20 cellular contexts compared by ENCODE assay signal in the genomic region with DNA sequence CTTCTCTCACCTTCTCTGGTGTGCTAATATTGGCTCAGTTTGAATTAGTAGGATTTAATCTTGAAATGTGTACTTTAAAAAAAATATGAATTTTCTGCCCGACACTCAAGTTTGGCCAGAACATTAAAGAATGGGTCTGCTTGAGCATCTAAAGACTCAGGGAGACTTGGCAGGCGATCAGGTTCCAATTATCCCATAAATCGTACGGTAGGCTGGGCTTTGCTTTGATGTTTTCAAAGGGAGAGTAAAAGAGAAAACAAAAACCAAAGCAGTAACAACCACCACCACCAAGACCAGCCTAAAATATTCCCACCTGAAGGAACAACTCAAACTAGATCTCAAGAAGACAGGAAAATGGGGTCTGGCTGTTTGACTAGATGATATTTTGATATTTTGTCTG.
DNase-seq lines count a peak whose midpoint lies in the region; ATAC-seq lines count a peak whose summit lies in the region.
"Had no signal": no experiment of that assay in that cellular context is flagged by ENCODE, and none has a peak within 500 bp of the region (broad histone marks: within the 10 kb centered on the region; RNA-seq: fewer than 3 reads in every experiment).

No MANE protein-coding gene starts in this region.

- peaks cover 3 to 4% of the 10 kb centered on the region in 2 donors for H3K9me3 Mint-ChIP-seq in stimulated activated naive B cell treated with anti-CD40 and anti-IgM and Interleukin-4, amounts not matched to agents 10 μg/mL and 1 μg/mL and 100 μg/mL, for 72 hours
- H3K9me3 Mint-ChIP-seq: HFFc6 had no signal

- H3K36me3 Mint-ChIP-seq in stimulated activated naive B cell treated with anti-CD40 and anti-IgM and Interleukin-4, amounts not matched to agents 10 μg/mL and 1 μg/mL and 100 μg/mL, for 72 hours: no peaks in the 10 kb centered on the region
- H3K36me3 Mint-ChIP-seq: T-cell had no signal

- H3K27me3 Mint-ChIP-seq in stimulated activated naive B cell treated with anti-CD40 and anti-IgM and Interleukin-4, amounts not matched to agents 10 μg/mL and 1 μg/mL and 100 μg/mL, for 72 hours: peaks cover 4 to 6% of the 10 kb centered on the region in 2 donors

- no peak overlapping the region for H3K4me3 Mint-ChIP-seq in stimulated activated naive B cell treated with anti-CD40 and anti-IgM and Interleukin-4, amounts not matched to agents 10 μg/mL and 1 μg/mL and 100 μg/mL, for 72 hours
- H3K4me3 Mint-ChIP-seq: HFFc6, T-cell had no signal

- peak; percentile 20 to 39 for DNase-seq in NCI-H446 (lab: John Stamatoyannopoulos, UW)
- DNase-seq in NCI-H446 treated with DMSO at 0.1 percent for 48 hours (lab: John Stamatoyannopoulos, UW): no peak
- DNase-seq in NCI-H1092 (lab: John Stamatoyannopoulos, UW): peak; percentile 48
- DNase-seq in SW480 (ENCODE audit: low spot score): peak; percentile 26
- no peak for DNase-seq in stimulated activated naive B cell treated with anti-CD40 and anti-IgM and Interleukin-4, amounts not matched to agents 10 μg/mL and 1 μg/mL and 100 μg/mL, for 72 hours
- no peak for DNase-seq in NCI-H187 treated with DMSO at 0.1 percent for 48 hours (lab: John Stamatoyannopoulos, UW)
- DNase-seq in SHP77 (lab: John Stamatoyannopoulos, UW): no peak
- DNase-seq: BE2C; DMS79 treated with DMSO at 0.1 percent for 48 hours; HFFc6; Karpas-422; MV-4-11; NCI-H146; NCI-H510A treated with DMSO at 0.1 percent for 48 hours; NK-92 treated with Interleukin-12 subunit alpha and Interleukin-12 subunit beta, amount 100 ng/mL, for 24 hours; SIG-M5; SK-N-SH; T-cell had no signal

- no peak for ATAC-seq in stimulated activated naive B cell treated with anti-CD40 and anti-IgM and Interleukin-4, amounts not matched to agents 10 μg/mL and 1 μg/mL and 100 μg/mL, for 72 hours (replicated peaks)
- ATAC-seq: A549, GM12878, T-cell had no signal

- peak overlapping the region; percentile 69 for H3K27ac Mint-ChIP-seq in stimulated activated naive B cell treated with anti-CD40 and anti-IgM and Interleukin-4, amounts not matched to agents 10 μg/mL and 1 μg/mL and 100 μg/mL, for 72 hours
- H3K27ac Mint-ChIP-seq: HFFc6, T-cell had no signal

- no peaks in the 10 kb centered on the region for H3K4me1 Mint-ChIP-seq in stimulated activated naive B cell treated with anti-CD40 and anti-IgM and Interleukin-4, amounts not matched to agents 10 μg/mL and 1 μg/mL and 100 μg/mL, for 72 hours
- H3K4me1 Mint-ChIP-seq: T-cell had no signal

Comparison
In these comparisons a context has a peak if more than half of its experiments do, and no peak if none do; other contexts are left out.
1. DNase-seq: peak in NCI-H446 (2 of 2), NCI-H1092 (single experiment) and SW480 (single experiment); none in NCI-H446 treated with DMSO at 0.1 percent for 48 hours (single experiment), stimulated activated naive B cell treated with anti-CD40 and anti-IgM and Interleukin-4, amounts not matched to agents 10 μg/mL and 1 μg/mL and 100 μg/mL, for 72 hours (single experiment), NCI-H187 treated with DMSO at 0.1 percent for 48 hours (single experiment) and SHP77 (0 of 2).